21 cellular contexts compared by ENCODE assay signal in the genomic region with DNA sequence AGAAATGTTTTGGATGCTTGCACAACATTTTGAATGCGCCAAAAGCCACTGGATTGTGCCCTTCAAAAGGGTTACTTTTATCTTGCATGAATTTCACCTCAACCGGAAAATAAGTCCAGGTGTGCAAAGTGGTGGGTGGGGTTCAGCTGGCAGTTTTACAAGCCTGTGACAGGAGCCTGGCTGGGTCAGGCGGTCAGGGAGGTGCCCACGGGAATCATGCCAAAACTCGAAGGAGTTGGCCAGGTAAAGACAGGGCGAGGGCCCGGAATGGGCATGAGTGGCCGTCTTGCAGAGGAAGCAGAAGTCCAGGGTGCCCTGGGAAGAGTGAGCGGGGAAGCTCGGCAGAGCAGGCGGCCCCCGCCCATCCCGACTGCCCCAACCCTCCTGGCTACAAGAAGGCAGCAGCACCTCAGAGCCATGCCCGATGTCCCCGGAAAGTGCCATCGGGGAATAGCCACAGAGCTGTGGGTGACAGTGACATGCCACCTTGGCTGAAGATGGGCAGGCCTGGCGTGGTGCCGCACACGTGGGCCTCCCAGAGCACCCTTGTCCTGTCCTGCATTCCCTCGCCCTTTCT. TPM values are rescaled to one million over a fixed set of nuclear protein-coding genes. Genes with fewer than 3 reads are reported as not detected.
"Had no signal": no experiment of that assay in that cellular context is flagged by ENCODE, and none has a peak within 500 bp of the region (broad histone marks: within the 10 kb centered on the region; RNA-seq: fewer than 3 reads in every experiment).

No MANE protein-coding gene starts in this region.

- ATAC-seq: activated naive CD8-positive, alpha-beta T cell treated with anti-CD3 and anti-CD28 coated beads, Interleukin-2, amount 50 U/mL, for 24 hours; activated T-helper 17 cell treated with anti-CD3 and anti-CD28 coated beads, Interleukin-2, amount 50 U/mL, for 72 hours; left cardiac atrium; natural killer cell; T-cell had no signal

- H3K27ac ChIP-seq: ascending aorta, breast epithelium, epithelial cell of prostate, WERI-Rb-1 had no signal

- H3K9me3 Mint-ChIP-seq: activated naive CD8-positive, alpha-beta T cell treated with anti-CD3 and anti-CD28 coated beads, Interleukin-2, amount 50 U/mL, for 24 hours; activated T-helper 17 cell treated with anti-CD3 and anti-CD28 coated beads, Interleukin-2, amount 50 U/mL, for 72 hours; immature natural killer cell; natural killer cell; T-cell had no signal

- H3K36me3 ChIP-seq: ascending aorta, breast epithelium, WERI-Rb-1 had no signal

- H3K27me3 ChIP-seq: ascending aorta, breast epithelium had no signal

- H3K4me3 ChIP-seq: ascending aorta, breast epithelium had no signal

- H3K36me3 Mint-ChIP-seq: immature natural killer cell, natural killer cell, T-cell had no signal

- H3K4me1 ChIP-seq: ascending aorta, breast epithelium had no signal

- H3K4me1 Mint-ChIP-seq: activated naive CD8-positive, alpha-beta T cell treated with anti-CD3 and anti-CD28 coated beads, Interleukin-2, amount 50 U/mL, for 24 hours; activated T-helper 17 cell treated with anti-CD3 and anti-CD28 coated beads, Interleukin-2, amount 50 U/mL, for 72 hours; immature natural killer cell; natural killer cell; T-cell had no signal

- H3K27me3 Mint-ChIP-seq: activated naive CD8-positive, alpha-beta T cell treated with anti-CD3 and anti-CD28 coated beads, Interleukin-2, amount 50 U/mL, for 24 hours; activated T-helper 17 cell treated with anti-CD3 and anti-CD28 coated beads, Interleukin-2, amount 50 U/mL, for 72 hours; T-cell had no signal

- H3K9me3 ChIP-seq: ascending aorta, breast epithelium had no signal

- H3K4me3 Mint-ChIP-seq: activated naive CD8-positive, alpha-beta T cell treated with anti-CD3 and anti-CD28 coated beads, Interleukin-2, amount 50 U/mL, for 24 hours; activated T-helper 17 cell treated with anti-CD3 and anti-CD28 coated beads, Interleukin-2, amount 50 U/mL, for 72 hours; immature natural killer cell; natural killer cell; T-cell had no signal

- H3K27ac Mint-ChIP-seq: activated naive CD8-positive, alpha-beta T cell treated with anti-CD3 and anti-CD28 coated beads, Interleukin-2, amount 50 U/mL, for 24 hours; activated T-helper 17 cell treated with anti-CD3 and anti-CD28 coated beads, Interleukin-2, amount 50 U/mL, for 72 hours; immature natural killer cell; natural killer cell; T-cell had no signal

- DNase-seq: activated CD4-positive, alpha-beta T cell treated with anti-CD3 and anti-CD28 coated beads, Interleukin-2, amount 50 U/mL, for 48 hours; activated naive CD4-positive, alpha-beta T cell treated with Interleukin-2 at 50 U/mL for 16 hours; activated naive CD8-positive, alpha-beta T cell treated with anti-CD3 and anti-CD28 coated beads, Interleukin-2, amount 50 U/mL, for 24 hours; dermis blood vessel endothelial cell; foreskin melanocyte; head of caudate nucleus; immature natural killer cell; left cardiac atrium; natural killer cell; stimulated activated CD4-positive, alpha-beta T cell treated with anti-CD3 and anti-CD28 coated beads, Interleukin-4, amount 100 ng/mL, for 24 hours; stimulated activated naive CD4-positive, alpha-beta T cell; T-cell; WERI-Rb-1 had no signal

RNA-seq across cellular contexts. Expression of gene CACNG1, which starts 19.1 kb away (rescaled TPM):
- total RNA-seq: activated T-helper 17 cell treated with anti-CD3 and anti-CD28 coated beads, Interleukin-2, amount 50 U/mL, for 72 hours; ascending aorta; breast epithelium; cerebellum; dermis blood vessel endothelial cell; fibroblast of lung; left cardiac atrium; mononuclear cell; natural killer cell; T-cell; ureter had no signal
- polyA plus RNA-seq: fibroblast of lung, immature natural killer cell had no signal
